34 cellular contexts compared by ENCODE assay signal in genomic region chr12:16384732-16385131, GRCh38. TPM values are rescaled to one million over a fixed set of nuclear protein-coding genes. Genes with fewer than 3 reads are reported as not detected.
"Had no signal": no experiment of that assay in that cellular context is flagged by ENCODE, and none has a peak within 500 bp of the region (broad histone marks: within the 10 kb centered on the region; RNA-seq: fewer than 3 reads in every experiment).

No MANE protein-coding gene starts in this region.

- H3K4me3 Mint-ChIP-seq: activated CD4-positive, alpha-beta T cell treated with anti-CD3 and anti-CD28 coated beads for 36 hours; activated CD4-positive, alpha-beta T cell treated with anti-CD3 and anti-CD28 coated beads, Interleukin-2, amount 10 ng/mL, durations not matched to agents 7 days and 5 days; activated CD8-positive, alpha-beta T cell treated with anti-CD3 and anti-CD28 coated beads, Interleukin-2, amount 10 ng/mL, durations not matched to agents 7 days and 5 days; activated naive CD4-positive, alpha-beta T cell treated with anti-CD3 and anti-CD28 coated beads, Interleukin-2, amount 50 U/mL, for 24 hours; activated naive CD8-positive, alpha-beta T cell treated with anti-CD3 and anti-CD28 coated beads, Interleukin-2, amount 10 ng/mL, durations not matched to agents 7 days and 5 days; activated T-cell treated with anti-CD3 and anti-CD28 coated beads, Interleukin-2, amount 50 U/mL, for 24 hours; central memory CD8-positive, alpha-beta T cell had no signal

- DNase-seq: activated CD4-positive, alpha-beta T cell treated with anti-CD3 and anti-CD28 coated beads for 36 hours; activated CD4-positive, alpha-beta T cell treated with anti-CD3 and anti-CD28 coated beads, Interleukin-2, amount 10 ng/mL, durations not matched to agents 7 days and 5 days; activated CD4-positive, alpha-beta T cell treated with anti-CD3 and anti-CD28 coated beads, Interleukin-2, amount 50 U/mL, for 48 hours; activated CD8-positive, alpha-beta T cell treated with anti-CD3 and anti-CD28 coated beads, Interleukin-2, amount 10 ng/mL, durations not matched to agents 7 days and 5 days; activated gamma-delta T cell; activated naive CD4-positive, alpha-beta T cell treated with Interleukin-2 at 50 U/mL for 16 hours; activated naive CD8-positive, alpha-beta T cell treated with anti-CD3 and anti-CD28 coated beads, Interleukin-2, amount 10 ng/mL, durations not matched to agents 7 days and 5 days; activated T-cell treated with anti-CD3 and anti-CD28 coated beads, Interleukin-2, amount 50 U/mL, for 24 hours; amygdala; NCI-H1092 treated with DMSO at 0.1 percent for 48 hours; NCI-H1694; NCI-H1930; NCI-H2081 treated with DMSO at 0.1 percent for 48 hours; NCI-H226; NCI-H524 treated with DMSO at 0.1 percent for 48 hours; NCI-H748 treated with DMSO at 0.1 percent for 48 hours; NK-92 treated with Interleukin-12 subunit alpha and Interleukin-12 subunit beta, amount 100 ng/mL, for 24 hours; PC-9; SIG-M5; SW 1271; T-helper 1 cell; T-helper 2 cell; T-helper 9 cell had no signal

- H3K27me3 ChIP-seq: ascending aorta, cardiac muscle cell had no signal

- H3K4me1 ChIP-seq: ascending aorta had no signal

- H3K4me1 Mint-ChIP-seq: activated CD4-positive, alpha-beta T cell treated with anti-CD3 and anti-CD28 coated beads for 36 hours; activated CD4-positive, alpha-beta T cell treated with anti-CD3 and anti-CD28 coated beads, Interleukin-2, amount 10 ng/mL, durations not matched to agents 7 days and 5 days; activated naive CD4-positive, alpha-beta T cell treated with anti-CD3 and anti-CD28 coated beads, Interleukin-2, amount 50 U/mL, for 24 hours; activated naive CD8-positive, alpha-beta T cell treated with anti-CD3 and anti-CD28 coated beads, Interleukin-2, amount 10 ng/mL, durations not matched to agents 7 days and 5 days; central memory CD8-positive, alpha-beta T cell had no signal

- H3K27me3 Mint-ChIP-seq: activated CD4-positive, alpha-beta T cell treated with anti-CD3 and anti-CD28 coated beads for 36 hours; activated CD4-positive, alpha-beta T cell treated with anti-CD3 and anti-CD28 coated beads, Interleukin-2, amount 10 ng/mL, durations not matched to agents 7 days and 5 days; activated naive CD8-positive, alpha-beta T cell treated with anti-CD3 and anti-CD28 coated beads, Interleukin-2, amount 10 ng/mL, durations not matched to agents 7 days and 5 days; activated T-cell treated with anti-CD3 and anti-CD28 coated beads, Interleukin-2, amount 50 U/mL, for 24 hours; central memory CD8-positive, alpha-beta T cell had no signal

- H3K36me3 Mint-ChIP-seq: activated naive CD4-positive, alpha-beta T cell treated with anti-CD3 and anti-CD28 coated beads, Interleukin-2, amount 50 U/mL, for 24 hours; activated naive CD8-positive, alpha-beta T cell treated with anti-CD3 and anti-CD28 coated beads, Interleukin-2, amount 10 ng/mL, durations not matched to agents 7 days and 5 days had no signal

- H3K27ac ChIP-seq: ascending aorta, cardiac muscle cell, PC-9, RWPE1 had no signal

- H3K9me3 ChIP-seq: ascending aorta had no signal

- H2AFZ ChIP-seq: PC-9 had no signal

- H3K4me3 ChIP-seq: ascending aorta, cardiac muscle cell, PC-9 had no signal

- H3K27ac Mint-ChIP-seq: activated CD4-positive, alpha-beta T cell treated with anti-CD3 and anti-CD28 coated beads for 36 hours; activated CD4-positive, alpha-beta T cell treated with anti-CD3 and anti-CD28 coated beads, Interleukin-2, amount 10 ng/mL, durations not matched to agents 7 days and 5 days; activated CD8-positive, alpha-beta T cell treated with anti-CD3 and anti-CD28 coated beads, Interleukin-2, amount 10 ng/mL, durations not matched to agents 7 days and 5 days; activated naive CD4-positive, alpha-beta T cell treated with anti-CD3 and anti-CD28 coated beads, Interleukin-2, amount 50 U/mL, for 24 hours; activated naive CD8-positive, alpha-beta T cell treated with anti-CD3 and anti-CD28 coated beads, Interleukin-2, amount 10 ng/mL, durations not matched to agents 7 days and 5 days; activated T-cell treated with anti-CD3 and anti-CD28 coated beads, Interleukin-2, amount 50 U/mL, for 24 hours; activated T-helper 2 cell treated with anti-CD3 and anti-CD28 coated beads, Interferon-gamma antibody, Interleukin-2, Interleukin-4, amounts not matched to agents 10 μg/mL and 5 μg/mL and 100 μg/mL, durations not matched to agents 14 hours and 24 hours and 36 hours had no signal

- H3K36me3 ChIP-seq: ascending aorta, cardiac muscle cell had no signal

- ATAC-seq: activated CD4-positive, alpha-beta T cell treated with anti-CD3 and anti-CD28 coated beads for 36 hours; activated CD4-positive, CD25-positive, alpha-beta regulatory T cell treated with anti-CD3 and anti-CD28 coated beads, Interleukin-2, amount 50 U/mL, for 24 hours; activated CD8-positive, alpha-beta T cell treated with anti-CD3 and anti-CD28 coated beads, Interleukin-2, amount 10 ng/mL, durations not matched to agents 7 days and 5 days; Right ventricle myocardium inferior; SK-N-SH treated with all-trans-retinoic acid at 6 μM for 48 hours had no signal

- FAIRE-seq: RCC 7860, TTC549 had no signal

RNA-seq across cellular contexts. Expression of gene MGST1, which starts 37.3 kb away (rescaled TPM):
- total RNA-seq: activated CD4-positive, alpha-beta T cell treated with anti-CD3 and anti-CD28 coated beads for 36 hours; activated CD4-positive, alpha-beta T cell treated with anti-CD3 and anti-CD28 coated beads, Interleukin-2, amount 10 ng/mL, durations not matched to agents 7 days and 5 days; activated CD8-positive, alpha-beta T cell treated with anti-CD3 and anti-CD28 coated beads, Interleukin-2, amount 10 ng/mL, durations not matched to agents 7 days and 5 days had no signal
